8 cellular contexts compared by ENCODE assay signal in the genomic region with DNA sequence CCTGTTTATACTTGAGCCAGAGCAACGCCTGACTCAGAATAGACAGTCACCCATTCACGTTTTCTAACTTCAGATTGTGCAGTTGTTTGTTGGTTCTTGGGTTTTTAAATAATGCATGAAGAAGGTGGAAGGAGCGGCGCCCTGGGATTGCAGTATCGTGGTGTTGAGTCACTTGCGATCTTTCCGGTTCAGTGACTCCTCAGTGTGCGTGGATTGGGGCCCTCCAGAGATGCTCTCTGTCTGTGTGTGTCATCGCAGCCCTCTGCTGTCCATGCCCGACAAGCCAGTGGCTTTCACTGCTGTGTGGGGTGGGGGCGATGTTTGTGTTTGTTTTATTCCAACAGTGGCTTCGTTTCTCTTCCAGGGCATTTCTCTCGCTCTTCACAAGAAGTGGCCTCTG.
DNase-seq lines count a peak whose midpoint lies in the region; ATAC-seq lines count a peak whose summit lies in the region.

No MANE protein-coding gene starts in this region.

- no peak for ATAC-seq in HG02763 (IDR thresholded peaks at IDR 0.05; ENCODE audit: unreplicated experiment)
- no peak for ATAC-seq in GM18867 (IDR thresholded peaks at IDR 0.05; ENCODE audit: unreplicated experiment)

- no peaks in the 10 kb centered on the region for H3K9me3 ChIP-seq in ES-I3 (ENCODE audit: control insufficient read depth, insufficient read depth, low read length)

- H3K9ac ChIP-seq in ES-I3 (ENCODE audit: low read depth, low read length): peak overlapping the region; percentile 16; the same call in 1 of the 2 replicates

- H3K4me1 ChIP-seq in ES-I3 (ENCODE audit: insufficient read depth, low read length): peaks cover 19% of the 10 kb centered on the region

- no peaks in the 10 kb centered on the region for H3K36me3 ChIP-seq in ES-I3 (ENCODE audit: insufficient read depth, low read length)

- DNase-seq in SW480 (ENCODE audit: low spot score): peak; percentile 21
- peak; percentile 17 for DNase-seq in effector CD4-positive, alpha-beta T cell
- DNase-seq in stimulated activated CD4-positive, alpha-beta T cell treated with anti-CD3 and anti-CD28 coated beads, Interleukin-12 subunit alpha, Interleukin-12 subunit beta, amount 100 ng/mL, for 4 hours: peak; percentile 23
- no peak for DNase-seq in LoVo (ENCODE audit: low spot score)
- DNase-seq in HT-29 (ENCODE audit: low spot score): no peak

Comparison
In these comparisons a context has a peak if more than half of its experiments do, and no peak if none do; other contexts are left out.
1. DNase-seq: peak in SW480 (single experiment), effector CD4-positive, alpha-beta T cell (single experiment) and stimulated activated CD4-positive, alpha-beta T cell treated with anti-CD3 and anti-CD28 coated beads, Interleukin-12 subunit alpha, Interleukin-12 subunit beta, amount 100 ng/mL, for 4 hours (single experiment); none in LoVo (single experiment) and HT-29 (single experiment).